Comparison of ENCODE assay signal across 1 cellular context in the genomic region with DNA sequence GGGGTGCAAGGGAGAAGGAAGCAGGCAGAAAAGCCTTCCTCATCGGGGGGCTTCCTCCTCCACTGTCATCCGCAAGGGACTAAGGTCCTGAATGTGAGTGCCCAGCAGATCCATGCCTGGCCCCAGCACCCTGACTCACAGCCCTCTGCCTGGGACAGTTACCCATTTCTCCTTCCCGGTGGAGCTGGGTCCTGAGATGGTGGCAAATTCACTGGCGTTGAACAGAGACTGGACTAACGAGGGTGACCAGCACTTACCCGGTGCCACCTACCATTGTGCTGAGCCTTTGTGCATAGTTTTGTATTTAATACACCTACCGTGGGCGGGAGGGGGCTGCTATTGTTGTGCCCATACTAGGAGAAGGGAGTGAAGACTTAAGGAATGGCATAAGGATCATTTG.
TF ChIP-seq lines count a peak whose summit lies in the region.

No MANE protein-coding gene starts in this region.

TF ChIP-seq in IMR-90, 13 proteins besides CTCF, POLR2A, EP300 and RAD21:
- TF ChIP-seq NFE2L2 (IDR thresholded peaks at IDR 0.05; ENCODE audit: low read depth, low read length) (no peak), CEBPB (IDR thresholded peaks at IDR 0.05; ENCODE audit: low read depth, low read length) (no peak), MAZ (IDR thresholded peaks at IDR 0.05; ENCODE audit: borderline replicate concordance, low read depth, low read length) (no peak), FOS (IDR thresholded peaks at IDR 0.05; ENCODE audit: low read depth, low read length) (no peak), BHLHE40 (IDR thresholded peaks at IDR 0.05; ENCODE audit: low read depth, low read length) (no peak), MXI1 (IDR thresholded peaks at IDR 0.05; ENCODE audit: borderline replicate concordance, low read depth, low read length) (no peak), RCOR1 (IDR thresholded peaks at IDR 0.05; ENCODE audit: insufficient replicate concordance, low read length) (no peak), SMC3 (IDR thresholded peaks at IDR 0.05; ENCODE audit: low read depth, low read length) (no peak), CHD1 (IDR thresholded peaks at IDR 0.05; ENCODE audit: low read depth, low read length) (no peak), MAFK (IDR thresholded peaks at IDR 0.05; ENCODE audit: low read depth, low read length) (no peak), RFX5 (IDR thresholded peaks at IDR 0.05; ENCODE audit: low read depth, low read length) (no peak)
- TF ChIP-seq, protein P1, sequence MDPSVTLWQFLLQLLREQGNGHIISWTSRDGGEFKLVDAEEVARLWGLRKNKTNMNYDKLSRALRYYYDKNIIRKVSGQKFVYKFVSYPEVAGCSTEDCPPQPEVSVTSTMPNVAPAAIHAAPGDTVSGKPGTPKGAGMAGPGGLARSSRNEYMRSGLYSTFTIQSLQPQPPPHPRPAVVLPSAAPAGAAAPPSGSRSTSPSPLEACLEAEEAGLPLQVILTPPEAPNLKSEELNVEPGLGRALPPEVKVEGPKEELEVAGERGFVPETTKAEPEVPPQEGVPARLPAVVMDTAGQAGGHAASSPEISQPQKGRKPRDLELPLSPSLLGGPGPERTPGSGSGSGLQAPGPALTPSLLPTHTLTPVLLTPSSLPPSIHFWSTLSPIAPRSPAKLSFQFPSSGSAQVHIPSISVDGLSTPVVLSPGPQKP (IDR thresholded peaks at IDR 0.05; ENCODE audit: borderline replicate concordance, low read depth, low read length): no peak
- TF ChIP-seq, protein P2, sequence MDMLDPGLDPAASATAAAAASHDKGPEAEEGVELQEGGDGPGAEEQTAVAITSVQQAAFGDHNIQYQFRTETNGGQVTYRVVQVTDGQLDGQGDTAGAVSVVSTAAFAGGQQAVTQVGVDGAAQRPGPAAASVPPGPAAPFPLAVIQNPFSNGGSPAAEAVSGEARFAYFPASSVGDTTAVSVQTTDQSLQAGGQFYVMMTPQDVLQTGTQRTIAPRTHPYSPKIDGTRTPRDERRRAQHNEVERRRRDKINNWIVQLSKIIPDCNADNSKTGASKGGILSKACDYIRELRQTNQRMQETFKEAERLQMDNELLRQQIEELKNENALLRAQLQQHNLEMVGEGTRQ (IDR thresholded peaks at IDR 0.05; ENCODE audit: low read depth, low read length): no peak
TF ChIP-seq in IMR-90: peak in this region for 0.
